ENCODE assay signal across 1 cellular context in the genomic region with DNA sequence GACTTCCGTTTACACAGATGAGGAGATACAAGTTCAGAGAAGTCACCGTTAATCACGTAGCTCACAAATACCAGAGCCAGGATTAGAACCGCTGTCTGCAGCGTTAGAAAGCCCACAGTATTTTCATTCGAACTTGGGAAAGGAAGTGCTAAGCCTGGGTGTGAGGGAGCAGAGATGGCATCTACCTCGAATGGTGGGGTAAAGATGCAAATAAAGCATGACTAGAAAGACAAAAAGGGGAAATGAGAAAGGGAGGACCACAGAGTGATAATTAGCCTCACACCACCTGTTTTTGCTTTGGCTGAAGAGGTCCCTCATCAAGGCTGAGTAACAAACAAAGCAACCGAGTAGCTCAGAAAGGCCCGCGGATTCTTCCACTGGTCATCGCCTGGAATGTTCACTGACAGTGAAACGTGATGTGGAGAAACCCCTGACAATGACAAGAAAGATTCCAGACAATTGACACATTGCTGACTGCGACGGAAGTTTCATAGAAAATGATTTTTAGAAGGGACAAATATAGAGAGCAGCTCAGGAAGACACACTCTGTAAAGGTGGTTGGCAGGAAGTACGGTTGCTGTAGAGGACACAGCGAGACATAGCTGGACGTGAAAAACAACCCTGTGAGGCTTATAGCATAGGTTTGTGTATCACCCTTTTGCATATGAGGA.
TF ChIP-seq lines count a peak whose summit lies in the region.

No MANE protein-coding gene starts in this region.

TF ChIP-seq in GM12878, 131 proteins besides CTCF, POLR2A, EP300 and RAD21 (continues in another document):
- TF ChIP-seq ASH2L (IDR thresholded peaks at IDR 0.05; ENCODE audit: borderline replicate concordance, low read depth) (peak; percentile 80; the same call in 1 of the 2 replicates), BRCA1 (IDR thresholded peaks at IDR 0.05; ENCODE audit: low read depth, low read length) (no peak), ZNF217 (IDR thresholded peaks at IDR 0.05) (peak; percentile 98), DPF2 (IDR thresholded peaks at IDR 0.05) (peak; percentile 98), BHLHE40 (IDR thresholded peaks at IDR 0.05; ENCODE audit: borderline replicate concordance in 1 of 2, low read depth in 2 of 2, low read length in 1 of 2) (peak; percentile 91 to 94), RUNX3 (IDR thresholded peaks at IDR 0.05; ENCODE audit: low read length) (peak; percentile 93), PAX8 (IDR thresholded peaks at IDR 0.05) (no peak), ESRRA (IDR thresholded peaks at IDR 0.05; ENCODE audit: low read length) (no peak), MYB (IDR thresholded peaks at IDR 0.05; ENCODE audit: borderline replicate concordance, low read depth, low read length) (no peak), MEF2B (IDR thresholded peaks at IDR 0.05; ENCODE audit: partially characterized antibody, poor library complexity, severe bottlenecking) (peak; percentile 78), E2F4 (IDR thresholded peaks at IDR 0.05; ENCODE audit: low read depth, low read length) (no peak), RFX5 (IDR thresholded peaks at IDR 0.05; ENCODE audit: low read depth, low read length) (no peak), CBX3 (IDR thresholded peaks at IDR 0.05; ENCODE audit: borderline replicate concordance, low read depth) (no peak), RBBP5 (conservative IDR thresholded peaks at IDR 0.05) (0 out of 2 replicates have a peak, but pooled peaks have one; percentile 84), RCOR1 (conservative IDR thresholded peaks at IDR 0.05; ENCODE audit: low read depth, low read length) (0 out of 2 replicates have a peak, but pooled peaks have one; percentile 55), ZBED1 (IDR thresholded peaks at IDR 0.05; ENCODE audit: borderline replicate concordance) (no peak), GATAD2B (conservative IDR thresholded peaks at IDR 0.05; ENCODE audit: low read depth) (peak; percentile 87), ZNF274 (IDR thresholded peaks at IDR 0.05; ENCODE audit: insufficient read depth, insufficient read length) (no peak), NFYA (IDR thresholded peaks at IDR 0.05; ENCODE audit: borderline replicate concordance, low read depth, low read length) (no peak), LARP7 (IDR thresholded peaks at IDR 0.05) (no peak), TCF7 (IDR thresholded peaks at IDR 0.05; ENCODE audit: borderline replicate concordance) (no peak), SIX5 (IDR thresholded peaks at IDR 0.05; ENCODE audit: low read depth, low read length, severe bottlenecking) (no peak), IKZF1 (conservative IDR thresholded peaks at IDR 0.05) (peak; percentile 93), NFIC (IDR thresholded peaks at IDR 0.05; ENCODE audit: low read depth, low read length) (peak; percentile 77), PKNOX1 (IDR thresholded peaks at IDR 0.05) (peak; percentile 19; the same call in 1 of the 2 replicates), MXI1 (IDR thresholded peaks at IDR 0.05; ENCODE audit: low read depth, low read length) (peak; percentile 64), BCL3 (IDR thresholded peaks at IDR 0.05; ENCODE audit: borderline replicate concordance, insufficient read depth, low read depth, low read length, poor library complexity, severe bottlenecking) (no peak), JUNB (IDR thresholded peaks at IDR 0.05) (peak; percentile 47; the same call in 1 of the 2 replicates), E4F1 (IDR thresholded peaks at IDR 0.05; ENCODE audit: borderline replicate concordance, partially characterized antibody) (no peak), MEF2A (IDR thresholded peaks at IDR 0.05; ENCODE audit: insufficient read depth, low read depth, low read length) (peak; percentile 45; the same call in 1 of the 2 replicates), NBN (IDR thresholded peaks at IDR 0.05) (peak; percentile 96), IKZF2 (IDR thresholded peaks at IDR 0.05) (peak; percentile 97 to 98), BACH1 (IDR thresholded peaks at IDR 0.05; ENCODE audit: borderline replicate concordance) (peak; percentile 93; the same call in 1 of the 2 replicates), SREBF1 (IDR thresholded peaks at IDR 0.05; ENCODE audit: low read length) (no peak), SUPT20H (IDR thresholded peaks at IDR 0.05; ENCODE audit: borderline replicate concordance, control insufficient read depth, low read depth, low read length) (no peak), TCF3 (IDR thresholded peaks at IDR 0.05; ENCODE audit: borderline replicate concordance, insufficient read depth, low read depth, low read length) (peak; percentile 97), ZNF592 (IDR thresholded peaks at IDR 0.05) (no peak), EGR1 (IDR thresholded peaks at IDR 0.05; ENCODE audit: borderline replicate concordance in 1 of 2, low read depth in 2 of 2, low read length in 2 of 2) (no peak), YY1 (IDR thresholded peaks at IDR 0.05; ENCODE audit: low read depth, low read length) (peak; percentile 54), SMC3 (IDR thresholded peaks at IDR 0.05; ENCODE audit: borderline replicate concordance, low read length) (no peak)
- TF ChIP-seq, protein P1, sequence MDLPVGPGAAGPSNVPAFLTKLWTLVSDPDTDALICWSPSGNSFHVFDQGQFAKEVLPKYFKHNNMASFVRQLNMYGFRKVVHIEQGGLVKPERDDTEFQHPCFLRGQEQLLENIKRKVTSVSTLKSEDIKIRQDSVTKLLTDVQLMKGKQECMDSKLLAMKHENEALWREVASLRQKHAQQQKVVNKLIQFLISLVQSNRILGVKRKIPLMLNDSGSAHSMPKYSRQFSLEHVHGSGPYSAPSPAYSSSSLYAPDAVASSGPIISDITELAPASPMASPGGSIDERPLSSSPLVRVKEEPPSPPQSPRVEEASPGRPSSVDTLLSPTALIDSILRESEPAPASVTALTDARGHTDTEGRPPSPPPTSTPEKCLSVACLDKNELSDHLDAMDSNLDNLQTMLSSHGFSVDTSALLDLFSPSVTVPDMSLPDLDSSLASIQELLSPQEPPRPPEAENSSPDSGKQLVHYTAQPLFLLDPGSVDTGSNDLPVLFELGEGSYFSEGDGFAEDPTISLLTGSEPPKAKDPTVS (IDR thresholded peaks at IDR 0.05; ENCODE audit: low read depth, low read length), result no peak
- TF ChIP-seq, protein P2, sequence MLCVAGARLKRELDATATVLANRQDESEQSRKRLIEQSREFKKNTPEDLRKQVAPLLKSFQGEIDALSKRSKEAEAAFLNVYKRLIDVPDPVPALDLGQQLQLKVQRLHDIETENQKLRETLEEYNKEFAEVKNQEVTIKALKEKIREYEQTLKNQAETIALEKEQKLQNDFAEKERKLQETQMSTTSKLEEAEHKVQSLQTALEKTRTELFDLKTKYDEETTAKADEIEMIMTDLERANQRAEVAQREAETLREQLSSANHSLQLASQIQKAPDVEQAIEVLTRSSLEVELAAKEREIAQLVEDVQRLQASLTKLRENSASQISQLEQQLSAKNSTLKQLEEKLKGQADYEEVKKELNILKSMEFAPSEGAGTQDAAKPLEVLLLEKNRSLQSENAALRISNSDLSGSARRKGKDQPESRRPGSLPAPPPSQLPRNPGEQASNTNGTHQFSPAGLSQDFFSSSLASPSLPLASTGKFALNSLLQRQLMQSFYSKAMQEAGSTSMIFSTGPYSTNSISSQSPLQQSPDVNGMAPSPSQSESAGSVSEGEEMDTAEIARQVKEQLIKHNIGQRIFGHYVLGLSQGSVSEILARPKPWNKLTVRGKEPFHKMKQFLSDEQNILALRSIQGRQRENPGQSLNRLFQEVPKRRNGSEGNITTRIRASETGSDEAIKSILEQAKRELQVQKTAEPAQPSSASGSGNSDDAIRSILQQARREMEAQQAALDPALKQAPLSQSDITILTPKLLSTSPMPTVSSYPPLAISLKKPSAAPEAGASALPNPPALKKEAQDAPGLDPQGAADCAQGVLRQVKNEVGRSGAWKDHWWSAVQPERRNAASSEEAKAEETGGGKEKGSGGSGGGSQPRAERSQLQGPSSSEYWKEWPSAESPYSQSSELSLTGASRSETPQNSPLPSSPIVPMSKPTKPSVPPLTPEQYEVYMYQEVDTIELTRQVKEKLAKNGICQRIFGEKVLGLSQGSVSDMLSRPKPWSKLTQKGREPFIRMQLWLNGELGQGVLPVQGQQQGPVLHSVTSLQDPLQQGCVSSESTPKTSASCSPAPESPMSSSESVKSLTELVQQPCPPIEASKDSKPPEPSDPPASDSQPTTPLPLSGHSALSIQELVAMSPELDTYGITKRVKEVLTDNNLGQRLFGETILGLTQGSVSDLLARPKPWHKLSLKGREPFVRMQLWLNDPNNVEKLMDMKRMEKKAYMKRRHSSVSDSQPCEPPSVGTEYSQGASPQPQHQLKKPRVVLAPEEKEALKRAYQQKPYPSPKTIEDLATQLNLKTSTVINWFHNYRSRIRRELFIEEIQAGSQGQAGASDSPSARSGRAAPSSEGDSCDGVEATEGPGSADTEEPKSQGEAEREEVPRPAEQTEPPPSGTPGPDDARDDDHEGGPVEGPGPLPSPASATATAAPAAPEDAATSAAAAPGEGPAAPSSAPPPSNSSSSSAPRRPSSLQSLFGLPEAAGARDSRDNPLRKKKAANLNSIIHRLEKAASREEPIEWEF (IDR thresholded peaks at IDR 0.05; ENCODE audit: insufficient replicate concordance, low read depth, low read length), result peak; percentile 42
